ENCODE assay signal across 8 cellular contexts in genomic region chr7:134750083-134751062, GRCh38. TPM values are rescaled to one million over a fixed set of nuclear protein-coding genes. Genes with fewer than 3 reads are reported as not detected.
A peak's percentile ranks its signal among the peaks of the same experiment; 100 is the strongest.
DNase-seq lines count a peak whose midpoint lies in the region; ATAC-seq and TF ChIP-seq lines count a peak whose summit lies in the region.

No MANE protein-coding gene starts in this region.

- DNase-seq in NCI-H1417 (lab: John Stamatoyannopoulos, UW): peak in 2 of 3 experiments; percentile 47 to 51
- no peak for DNase-seq in NCI-H1417 treated with DMSO at 0.1 percent for 48 hours (lab: John Stamatoyannopoulos, UW)
- DNase-seq in WTC11 (ENCODE audit: low spot score): peak; percentile 82
- peak; percentile 52 to 67 for DNase-seq in cardiac fibroblast (ENCODE audit: low read depth in 2 of 2)
- DNase-seq in right lobe of liver: peak; percentile 40 to 64 (median 58)
- DNase-seq in stimulated activated CD8-positive, alpha-beta memory T cell treated with anti-CD3 and anti-CD28 coated beads, Interleukin-2, amount 100 ng/mL, for 1 hour (ENCODE audit: low read depth in 2 of 2): peak; percentile 8 to 32
- no peak for DNase-seq in NCI-H2196 (lab: John Stamatoyannopoulos, UW; ENCODE audit: unreplicated experiment)

- no peaks in the 10 kb centered on the region for H3K36me3 Mint-ChIP-seq in WTC11

- H3K27me3 ChIP-seq in right lobe of liver: no peaks in the 10 kb centered on the region

- no peak for TF ChIP-seq POLR2A in right lobe of liver (IDR thresholded peaks at IDR 0.05)

- ATAC-seq in HG03521 (IDR thresholded peaks at IDR 0.05; ENCODE audit: unreplicated experiment) (peak; percentile 56), WTC11 (peak; percentile 99), right lobe of liver (peak; percentile 85 to 92 (median 86))

- no peaks in the 10 kb centered on the region for H3K4me1 ChIP-seq in right lobe of liver

- WGBS in right lobe of liver (ENCODE audit: insufficient coverage, low coverage, low lambda C conversion rate, missing lambda C conversion rate): 57% methylated on average over 6 of the region's 6 CpGs

- H3K4me3 ChIP-seq in cardiac fibroblast (replicated peaks in 1 of 2; ENCODE audit: low read depth in 2 of 2, low read length in 2 of 2) (no peak overlapping the region), right lobe of liver (no peak overlapping the region)

- TF ChIP-seq CTCF in WTC11 (IDR thresholded peaks at IDR 0.05) (peak; percentile 88), cardiac fibroblast (IDR thresholded peaks at IDR 0.05; ENCODE audit: low read depth, low read length) (peak; percentile 88), right lobe of liver (IDR thresholded peaks at IDR 0.05) (peak; percentile 67 to 84 (median 70))

- H3K27ac ChIP-seq in right lobe of liver: no peak overlapping the region

- H3K4me1 Mint-ChIP-seq in WTC11: peaks cover under 1% of the 10 kb centered on the region

- POLR2A ChIA-PET in WTC11 (lab: Charles Lee): no interaction called here

- H3K27me3 Mint-ChIP-seq in WTC11 (ENCODE audit: low read depth): no peaks in the 10 kb centered on the region

- intact Hi-C loops in right lobe of liver (cut with DNase I): no loop called here

- H3K9me3 ChIP-seq in right lobe of liver: no peaks in the 10 kb centered on the region

- H3K27ac Mint-ChIP-seq in WTC11: no peak overlapping the region

- CTCF ChIA-PET in WTC11 (lab: Charles Lee): interaction anchor here (0.6 to 1.7 kb wide), 11 partner anchors 10 to 192 kb away, joined by 3 to 5 read pairs (median 3); no protein-coding TSS in a partner anchor

- no peaks in the 10 kb centered on the region for H3K36me3 ChIP-seq in right lobe of liver

- no peaks in the 10 kb centered on the region for H3K9me3 Mint-ChIP-seq in WTC11

- H3K4me3 Mint-ChIP-seq in WTC11: no peak overlapping the region

TF ChIP-seq in WTC11, 78 proteins besides CTCF, POLR2A, EP300 and RAD21:
- TF ChIP-seq ELF4 (CRISPR knock-in tag; IDR thresholded peaks at IDR 0.05; ENCODE audit: low read depth) (no peak), ZBTB43 (CRISPR knock-in tag; IDR thresholded peaks at IDR 0.05) (no peak), ZBTB21 (CRISPR knock-in tag; IDR thresholded peaks at IDR 0.05; ENCODE audit: borderline replicate concordance) (no peak), E2F5 (CRISPR knock-in tag; IDR thresholded peaks at IDR 0.05) (no peak), ZNF317 (CRISPR knock-in tag; IDR thresholded peaks at IDR 0.05; ENCODE audit: borderline replicate concordance, low read depth) (no peak), USF1 (CRISPR knock-in tag; IDR thresholded peaks at IDR 0.05) (no peak), NFATC4 (CRISPR knock-in tag; IDR thresholded peaks at IDR 0.05) (no peak), ZNF263 (CRISPR knock-in tag; IDR thresholded peaks at IDR 0.05; ENCODE audit: low read depth) (no peak), ATF1 (CRISPR knock-in tag; IDR thresholded peaks at IDR 0.05) (no peak), FOXK1 (CRISPR knock-in tag; IDR thresholded peaks at IDR 0.05) (no peak), GRHL2 (CRISPR knock-in tag; IDR thresholded peaks at IDR 0.05; ENCODE audit: insufficient replicate concordance, severe bottlenecking) (no peak)
- TF ChIP-seq, protein P1, sequence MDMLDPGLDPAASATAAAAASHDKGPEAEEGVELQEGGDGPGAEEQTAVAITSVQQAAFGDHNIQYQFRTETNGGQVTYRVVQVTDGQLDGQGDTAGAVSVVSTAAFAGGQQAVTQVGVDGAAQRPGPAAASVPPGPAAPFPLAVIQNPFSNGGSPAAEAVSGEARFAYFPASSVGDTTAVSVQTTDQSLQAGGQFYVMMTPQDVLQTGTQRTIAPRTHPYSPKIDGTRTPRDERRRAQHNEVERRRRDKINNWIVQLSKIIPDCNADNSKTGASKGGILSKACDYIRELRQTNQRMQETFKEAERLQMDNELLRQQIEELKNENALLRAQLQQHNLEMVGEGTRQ (CRISPR knock-in tag; IDR thresholded peaks at IDR 0.05): no peak

RNA-seq across cellular contexts. Expression of gene CALD1, which starts 29.1 kb away (rescaled TPM):
- total RNA-seq in WTC11 (2021): 120 to 147 TPM (median 127 TPM) in 3 replicates
- total RNA-seq in right lobe of liver: 100 to 1,000 TPM; 110 to 181 (median 131) TPM

Comparison
In these comparisons a context has a peak if more than half of its experiments do, and no peak if none do; other contexts are left out.
1. DNase-seq: peak in NCI-H1417 (2 of 3), WTC11 (single experiment), cardiac fibroblast (2 of 2), right lobe of liver (3 of 3) and stimulated activated CD8-positive, alpha-beta memory T cell treated with anti-CD3 and anti-CD28 coated beads, Interleukin-2, amount 100 ng/mL, for 1 hour (2 of 2); none in NCI-H1417 treated with DMSO at 0.1 percent for 48 hours (single experiment) and NCI-H2196 (single experiment).
2. Peak in every context shown above with its lines, with median percentiles within 50 percentile points of each other: ATAC-seq and CTCF ChIP-seq.